In genomic region chr5:87136733-87137132, GRCh38 we compare ENCODE assay signal across 33 cellular contexts.
DNase-seq lines count a peak whose midpoint lies in the region; ATAC-seq and TF ChIP-seq lines count a peak whose summit lies in the region.
"Had no signal": no experiment of that assay in that cellular context is flagged by ENCODE, and none has a peak within 500 bp of the region (broad histone marks: within the 10 kb centered on the region; RNA-seq: fewer than 3 reads in every experiment).

No MANE protein-coding gene starts in this region.

- no peaks in the 10 kb centered on the region for H3K36me3 Mint-ChIP-seq in activated CD8-positive, alpha-beta memory T cell treated with anti-CD3 and anti-CD28 coated beads, Interleukin-2, amount 10 ng/mL, durations not matched to agents 7 days and 5 days
- H3K36me3 Mint-ChIP-seq: IgD-negative memory B cell; stimulated activated naive B cell treated with anti-CD40 and anti-IgM and Interleukin-4, amounts not matched to agents 10 μg/mL and 1 μg/mL and 100 μg/mL, for 72 hours had no signal

- no peak for TF ChIP-seq POLR2A in IMR-90 (IDR thresholded peaks at IDR 0.05; ENCODE audit: low read depth, low read length)

- no peaks in the 10 kb centered on the region for H3K4me1 Mint-ChIP-seq in activated CD8-positive, alpha-beta memory T cell treated with anti-CD3 and anti-CD28 coated beads, Interleukin-2, amount 10 ng/mL, durations not matched to agents 7 days and 5 days
- H3K4me1 Mint-ChIP-seq: activated naive CD4-positive, alpha-beta T cell treated with anti-CD3 and anti-CD28 coated beads, Interleukin-2, amount 10 ng/mL, durations not matched to agents 7 days and 5 days; neural crest cell had no signal

- H2AK9ac ChIP-seq in IMR-90 (replicated peaks; ENCODE audit: low read depth, low read length, poor library complexity): no peak overlapping the region

- no peak overlapping the region for H3K4me3 Mint-ChIP-seq in activated CD8-positive, alpha-beta memory T cell treated with anti-CD3 and anti-CD28 coated beads, Interleukin-2, amount 10 ng/mL, durations not matched to agents 7 days and 5 days
- H3K4me3 Mint-ChIP-seq: activated naive CD4-positive, alpha-beta T cell treated with anti-CD3 and anti-CD28 coated beads, Interleukin-2, amount 10 ng/mL, durations not matched to agents 7 days and 5 days; B cell; endodermal cell; GM23338; IgD-negative memory B cell; neural crest cell; stimulated activated naive B cell treated with anti-CD40 and anti-IgM and Interleukin-4, amounts not matched to agents 10 μg/mL and 1 μg/mL and 100 μg/mL, for 72 hours; T-helper 2 cell treated with Interferon-gamma antibody and Interleukin-4, amounts not matched to agents 5 μg/mL and 100 μg/mL, for 36 hours had no signal

- no peak overlapping the region for H2BK20ac ChIP-seq in IMR-90 (ENCODE audit: low read depth, low read length)

- no peaks in the 10 kb centered on the region for H4K20me1 ChIP-seq in IMR-90 (ENCODE audit: insufficient read depth, low read length)

- ATAC-seq in heart right ventricle (no peak), IMR-90 (ENCODE audit: low read depth) (no peak), aorta (ENCODE audit: low FRiP score) (no peak)
- ATAC-seq in activated CD8-positive, alpha-beta memory T cell treated with anti-CD3 and anti-CD28 coated beads, Interleukin-2, amount 10 ng/mL, durations not matched to agents 7 days and 5 days: no peak
- ATAC-seq: esophagus mucosa; foreskin keratinocyte; GM23338; stimulated activated naive B cell treated with anti-CD40 and anti-IgM and Interleukin-4, amounts not matched to agents 10 μg/mL and 1 μg/mL and 100 μg/mL, for 72 hours had no signal

- CTCF ChIA-PET in IMR-90 (lab: Yijun Ruan, JAX): interaction anchor here (0.7 kb wide), 1 partner anchor 229 kb away, joined by 3 read pairs; no protein-coding TSS in a partner anchor
- CTCF ChIA-PET in activated CD8-positive, alpha-beta memory T cell treated with anti-CD3 and anti-CD28 coated beads, Interleukin-2, amount 10 ng/mL, durations not matched to agents 7 days and 5 days (lab: Charles Lee): no interaction called here

- H3K14ac ChIP-seq in IMR-90 (replicated peaks; ENCODE audit: low read depth, low read length): no peak overlapping the region
- no peak overlapping the region for H3K14ac ChIP-seq in mesenchymal stem cell (ENCODE audit: low read length in 2 of 2)

- no TSS peak for BruUV-seq in IMR-90 (replicated peaks; lab: Mats Ljungman, UMichigan)

- dilution Hi-C loops in IMR-90 (cut with HindIII; ENCODE audit: low sequenced_read_pairs, unreplicated experiment): no loop called here

- peak overlapping the region; percentile 8; the same call in 1 of the 2 replicates for H4K5ac ChIP-seq in IMR-90 (ENCODE audit: low read depth, low read length)

- H4K8ac ChIP-seq in IMR-90 (ENCODE audit: low read depth in 2 of 2, low read length in 2 of 2): peak overlapping the region in 1 of 2 experiments; percentile 23; a peak in 1 of 4 replicates
- H4K8ac ChIP-seq in mesenchymal stem cell (ENCODE audit: low read length): no peak overlapping the region

- H3K9me3 ChIP-seq in heart right ventricle: peaks cover 0 to 5% (median 0%) of the 10 kb centered on the region in 11 donors
- H3K9me3 ChIP-seq in IMR-90 (ENCODE audit: control insufficient read depth, insufficient read depth, low read length): no peaks in the 10 kb centered on the region
- no peaks in the 10 kb centered on the region for H3K9me3 ChIP-seq in mesenchymal stem cell (ENCODE audit: control insufficient read depth, low read length)
- H3K9me3 ChIP-seq in aorta (ENCODE audit: control insufficient read depth, low read length): no peaks in the 10 kb centered on the region
- H3K9me3 ChIP-seq: A549, right lobe of liver, suprapubic skin had no signal

- H3K4me2 ChIP-seq in IMR-90 (ENCODE audit: low read depth, low read length) (no peak overlapping the region), mesenchymal stem cell (ENCODE audit: low read length, poor library complexity, severe bottlenecking) (no peak overlapping the region)
- H3K4me2 ChIP-seq: PC-9 had no signal

- H2BK5ac ChIP-seq in IMR-90 (ENCODE audit: low read depth, low read length, poor library complexity, severe bottlenecking) (no peak overlapping the region), mesenchymal stem cell (ENCODE audit: low read depth, low read length, poor library complexity, severe bottlenecking) (no peak overlapping the region)

- DNase-seq in heart right ventricle: no peak
- no peak for DNase-seq in cardiac septum (ENCODE audit: low spot score)
- no peak for DNase-seq in IMR-90
- DNase-seq in mesenchymal stem cell: no peak
- DNase-seq in aorta: no peak
- no peak for DNase-seq in activated CD8-positive, alpha-beta memory T cell treated with anti-CD3 and anti-CD28 coated beads, Interleukin-2, amount 10 ng/mL, durations not matched to agents 7 days and 5 days
- DNase-seq in A172 (ENCODE audit: low spot score): no peak
- no peak for DNase-seq in GDM1 (lab: John Stamatoyannopoulos, UW)
- DNase-seq: activated naive CD4-positive, alpha-beta T cell treated with anti-CD3 and anti-CD28 coated beads, Interleukin-2, amount 10 ng/mL, durations not matched to agents 7 days and 5 days; amniotic stem cell; cortex of kidney; endodermal cell; foreskin keratinocyte; mammary epithelial cell; NCI-H1092 treated with DMSO at 0.1 percent for 48 hours; NCI-H187 treated with DMSO at 0.1 percent for 48 hours; NCI-H2171 treated with DMSO at 0.1 percent for 48 hours; NCI-H524 treated with DMSO at 0.1 percent for 48 hours; NK-92 treated with Interleukin-12 subunit alpha and Interleukin-12 subunit beta, amount 100 ng/mL, for 24 hours; PC-9; right lobe of liver; stimulated activated CD4-positive, alpha-beta T cell treated with anti-CD3 and anti-CD28 coated beads, Interleukin-12 subunit alpha, Interleukin-12 subunit beta, amount 100 ng/mL, for 4 hours; stimulated activated CD4-positive, alpha-beta T cell treated with anti-CD3 and anti-CD28 coated beads, Interleukin-4, amount 100 ng/mL, for 24 hours; stimulated activated naive B cell treated with anti-CD40 and anti-IgM and Interleukin-4, amounts not matched to agents 10 μg/mL and 1 μg/mL and 100 μg/mL, for 72 hours; WERI-Rb-1 had no signal

- H3K18ac ChIP-seq in IMR-90 (ENCODE audit: low read depth, low read length) (no peak overlapping the region; the same call in 1 of the 2 replicates), mesenchymal stem cell (ENCODE audit: low read depth in 1 of 2, low read length in 2 of 2) (no peak overlapping the region)

- H3K27ac Mint-ChIP-seq in activated CD8-positive, alpha-beta memory T cell treated with anti-CD3 and anti-CD28 coated beads, Interleukin-2, amount 10 ng/mL, durations not matched to agents 7 days and 5 days: no peak overlapping the region
- H3K27ac Mint-ChIP-seq: activated naive CD4-positive, alpha-beta T cell treated with anti-CD3 and anti-CD28 coated beads, Interleukin-2, amount 10 ng/mL, durations not matched to agents 7 days and 5 days; B cell; IgD-negative memory B cell; stimulated activated naive B cell treated with anti-CD40 and anti-IgM and Interleukin-4, amounts not matched to agents 10 μg/mL and 1 μg/mL and 100 μg/mL, for 72 hours; T-helper 2 cell treated with Interferon-gamma antibody and Interleukin-4, amounts not matched to agents 5 μg/mL and 100 μg/mL, for 36 hours had no signal

- no peak overlapping the region for H2AFZ ChIP-seq in IMR-90 (replicated peaks; ENCODE audit: low read length, poor library complexity)
- no peak overlapping the region for H2AFZ ChIP-seq in mesenchymal stem cell (ENCODE audit: low read depth, low read length)
- H2AFZ ChIP-seq: PC-9 had no signal

- H3K4me3 ChIP-seq in heart right ventricle (no peak overlapping the region), IMR-90 (ENCODE audit: insufficient read depth, low read depth, low read length) (no peak overlapping the region), mesenchymal stem cell (ENCODE audit: insufficient read depth in 1 of 2, low read depth in 1 of 2, low read length in 2 of 2) (no peak overlapping the region), aorta (ENCODE audit: low read length in 2 of 2) (no peak overlapping the region)
- H3K4me3 ChIP-seq: A549, GM23338, PC-9, right lobe of liver, suprapubic skin had no signal

- H3K4ac ChIP-seq in IMR-90 (ENCODE audit: low read depth, low read length): no peak overlapping the region
- H3K4ac ChIP-seq in mesenchymal stem cell (ENCODE audit: low read depth in 1 of 2, low read length in 2 of 2): no peak overlapping the region

- H3K79me1 ChIP-seq in IMR-90 (ENCODE audit: low read depth in 1 of 2, low read length in 2 of 2) (no peaks in the 10 kb centered on the region), mesenchymal stem cell (replicated peaks; ENCODE audit: low read length, poor library complexity, severe bottlenecking) (no peaks in the 10 kb centered on the region)

- no peaks in the 10 kb centered on the region for H3K27me3 Mint-ChIP-seq in activated CD8-positive, alpha-beta memory T cell treated with anti-CD3 and anti-CD28 coated beads, Interleukin-2, amount 10 ng/mL, durations not matched to agents 7 days and 5 days
- H3K27me3 Mint-ChIP-seq: B cell; IgD-negative memory B cell; stimulated activated naive B cell treated with anti-CD40 and anti-IgM and Interleukin-4, amounts not matched to agents 10 μg/mL and 1 μg/mL and 100 μg/mL, for 72 hours had no signal

- H2BK120ac ChIP-seq in IMR-90 (ENCODE audit: low read depth, low read length) (no peak overlapping the region), mesenchymal stem cell (ENCODE audit: low read depth, low read length) (no peak overlapping the region)

- no peak overlapping the region for H4K91ac ChIP-seq in IMR-90 (ENCODE audit: insufficient read depth, low read depth, low read length)
- H4K91ac ChIP-seq in mesenchymal stem cell (ENCODE audit: low read length): no peak overlapping the region

- no peak overlapping the region for H2BK12ac ChIP-seq in mesenchymal stem cell (ENCODE audit: low read length in 2 of 2)

- intact Hi-C loops in heart right ventricle (cut with DNase I): loop anchor here in 1 of 10 donors (10.0 kb wide), 1 partner anchor 62 kb away; no protein-coding TSS in a partner anchor
- intact Hi-C loops in cardiac septum (cut with DNase I): no loop called here
- intact Hi-C loops in IMR-90 (cut with micrococcal nuclease): no loop called here
- intact Hi-C loops in aorta (cut with DNase I): loop anchor here in 1 of 2 donors (5.0 to 10.0 kb wide), 2 partner anchors 66 to 258 kb away; no protein-coding TSS in a partner anchor

- H2BK15ac ChIP-seq in IMR-90 (ENCODE audit: low read depth, low read length): no peak overlapping the region; the same call in 2 of the 3 replicates
- no peak overlapping the region for H2BK15ac ChIP-seq in mesenchymal stem cell (ENCODE audit: low read depth, poor library complexity, severe bottlenecking)

- H3K27me3 ChIP-seq in heart right ventricle (no peaks in the 10 kb centered on the region), IMR-90 (ENCODE audit: control insufficient read depth, insufficient read depth, low read length) (no peaks in the 10 kb centered on the region), mesenchymal stem cell (ENCODE audit: control insufficient read depth in 1 of 2, insufficient read depth in 1 of 2, low read length in 2 of 2) (no peaks in the 10 kb centered on the region), aorta (ENCODE audit: control insufficient read depth in 1 of 2, insufficient read depth in 2 of 2, low read length in 1 of 2) (no peaks in the 10 kb centered on the region)
- H3K27me3 ChIP-seq: foreskin keratinocyte, right lobe of liver, suprapubic skin had no signal

- in situ Hi-C loops in IMR-90 (cut with MboI; ENCODE audit: low sequenced_read_pairs): no loop called here

- H3K23ac ChIP-seq in IMR-90 (ENCODE audit: low read depth, low read length) (0 out of 2 replicates have a peak overlapping the region, but pooled peaks have one; percentile 56), mesenchymal stem cell (ENCODE audit: low read length in 2 of 2) (no peak overlapping the region)

- no peaks in the 10 kb centered on the region for H3K9me3 Mint-ChIP-seq in activated CD8-positive, alpha-beta memory T cell treated with anti-CD3 and anti-CD28 coated beads, Interleukin-2, amount 10 ng/mL, durations not matched to agents 7 days and 5 days (ENCODE audit: low read depth)
- H3K9me3 Mint-ChIP-seq: endodermal cell, GM23338, IgD-negative memory B cell had no signal

- H3K27ac ChIP-seq in heart right ventricle (peak overlapping the region in 6 of 10 donors; percentile 2 to 76 (median 53)), IMR-90 (ENCODE audit: insufficient read depth, low read length) (no peak overlapping the region), mesenchymal stem cell (ENCODE audit: low read length, poor library complexity, severe bottlenecking) (no peak overlapping the region), aorta (ENCODE audit: low read depth in 1 of 2, low read length in 2 of 2) (peak overlapping the region; percentile 71 to 98)
- H3K27ac ChIP-seq: A549, foreskin keratinocyte, PC-9, right lobe of liver, suprapubic skin, WERI-Rb-1 had no signal

- H3K56ac ChIP-seq in IMR-90 (ENCODE audit: extremely low read depth, insufficient read depth, low read length): no peak overlapping the region

- H3K9ac ChIP-seq in IMR-90 (ENCODE audit: low read depth, low read length) (no peak overlapping the region), mesenchymal stem cell (ENCODE audit: low read length) (peak overlapping the region; percentile 84)

- no peaks in the 10 kb centered on the region for H3K9me1 ChIP-seq in IMR-90 (ENCODE audit: insufficient read depth, low read length)

- H3K36me3 ChIP-seq in heart right ventricle (no peaks in the 10 kb centered on the region), IMR-90 (ENCODE audit: control insufficient read depth, insufficient read depth, low read length) (no peaks in the 10 kb centered on the region), mesenchymal stem cell (ENCODE audit: control insufficient read depth in 1 of 2, insufficient read depth in 2 of 2, low read depth in 1 of 2, low read length in 2 of 2) (no peaks in the 10 kb centered on the region), aorta (ENCODE audit: control insufficient read depth in 1 of 2, insufficient read depth in 2 of 2, low read length in 1 of 2) (no peaks in the 10 kb centered on the region)
- H3K36me3 ChIP-seq: right lobe of liver, suprapubic skin, WERI-Rb-1 had no signal

- TF ChIP-seq CTCF in heart right ventricle (IDR thresholded peaks at IDR 0.05) (no peak), IMR-90 (conservative IDR thresholded peaks at IDR 0.05; ENCODE audit: low read depth, low read length) (no peak)

- TF ChIP-seq RAD21 in IMR-90 (IDR thresholded peaks at IDR 0.05; ENCODE audit: low read length): no peak

- H2AK5ac ChIP-seq in IMR-90 (ENCODE audit: low read depth, low read length): no peak overlapping the region
- no peak overlapping the region for H2AK5ac ChIP-seq in mesenchymal stem cell (ENCODE audit: low read length, severe bottlenecking)

- WGBS in heart right ventricle, 2 donors: 75 to 93% methylated on average over 1 of the region's 1 CpG
- no CpG with 5 or more reads among the region's 1 CpG for WGBS in IMR-90 (ENCODE audit: extremely low coverage in 2 of 2, insufficient read length in 1 of 2), 2 experiments
- no CpG with 5 or more reads among the region's 1 CpG for WGBS in mesenchymal stem cell
- 59 to 65% methylated on average over 1 of the region's 1 CpG for WGBS in aorta, 2 donors

- peaks cover 0 to 44% (median 25%) of the 10 kb centered on the region in 9 donors for H3K4me1 ChIP-seq in heart right ventricle
- H3K4me1 ChIP-seq in IMR-90 (ENCODE audit: control insufficient read depth, insufficient read depth, low read length): peaks cover 2% of the 10 kb centered on the region; the same call in 1 of the 2 replicates
- no peaks in the 10 kb centered on the region for H3K4me1 ChIP-seq in mesenchymal stem cell (ENCODE audit: control insufficient read depth, insufficient read depth, low read depth, low read length)
- H3K4me1 ChIP-seq in aorta (ENCODE audit: control insufficient read depth in 1 of 2, insufficient read depth in 2 of 2, low read length in 2 of 2): peaks cover 5 to 8% of the 10 kb centered on the region in 2 donors
- H3K4me1 ChIP-seq: A549, right lobe of liver, suprapubic skin had no signal

- POLR2A ChIA-PET in IMR-90 (lab: Charles Lee; ENCODE audit: unreplicated experiment): no interaction called here

Comparison
In these comparisons a context has a peak if more than half of its experiments do, and no peak if none do; other contexts are left out.
1. H3K27ac ChIP-seq: peak in heart right ventricle (6 of 10) and aorta (2 of 2); none in IMR-90 (single experiment) and mesenchymal stem cell (single experiment).